10 cellular contexts compared by ENCODE assay signal in genomic region chrX:153746359-153746758, GRCh38. TPM values are rescaled to one million over a fixed set of nuclear protein-coding genes. Genes with fewer than 3 reads are reported as not detected.
"Had no signal": no experiment of that assay in that cellular context is flagged by ENCODE, and none has a peak within 500 bp of the region (broad histone marks: within the 10 kb centered on the region; RNA-seq: fewer than 3 reads in every experiment).

No MANE protein-coding gene starts in this region.

- DNase-seq: GM23248, GOT3, H7, HFFc6, IMR-90, KBM-7 had no signal

- H3K4me3 ChIP-seq: GM23248, HAP-1 had no signal

- H3K36me3 ChIP-seq: HAP-1 had no signal

- H3K4me3 Mint-ChIP-seq: HFFc6 had no signal

- H3K4me1 ChIP-seq: HAP-1 had no signal

- H3K9me3 Mint-ChIP-seq: HFFc6 had no signal

- ATAC-seq: HCT116 had no signal

- H3K9me3 ChIP-seq: HAP-1 had no signal

- H3K27ac ChIP-seq: GM23248, HL-60 had no signal

- H3K27ac Mint-ChIP-seq: HFFc6 had no signal

- H3K9ac ChIP-seq: GM23248 had no signal

- H2AFZ ChIP-seq: GM23248 had no signal

RNA-seq across cellular contexts. Expression of gene PLXNB3, which starts 17.7 kb away (rescaled TPM):
- total RNA-seq: H7 had no signal

RNA-seq across cellular contexts. Expression of gene SRPK3, which starts 34.5 kb away (rescaled TPM):
- total RNA-seq: H7, HT1080 had no signal
